In genomic region chr17:19237139-19237388, GRCh38 we compare ENCODE assay signal across 8 cellular contexts. TPM values are rescaled to one million over a fixed set of nuclear protein-coding genes. Genes with fewer than 3 reads are reported as not detected.
DNase-seq lines count a peak whose midpoint lies in the region; ATAC-seq and TF ChIP-seq lines count a peak whose summit lies in the region.
"Not testable (repeated sequence)": the region's sequence is repeated elsewhere in the genome, so short reads cannot be mapped to it uniquely, and the experiment has no call there.

EPN2 (plus strand) TSS chr17:19237366; CDS start chr17:19283120, 45,754 bp downstream.

- peak within 1 kb of the TSS; percentile 91 for H3K27ac Mint-ChIP-seq in memory B cell

- H3K36me3 ChIP-seq in DND-41 (ENCODE audit: insufficient read depth, low read length); skeletal muscle tissue (ENCODE audit: control insufficient read depth in 3 of 3, insufficient read depth in 3 of 3, low read length in 3 of 3); tibial artery: not testable (repeated sequence)

- not testable (repeated sequence) for H3K4me2 ChIP-seq in DND-41 (ENCODE audit: insufficient read depth, low read length)

- H3K9me3 ChIP-seq in DND-41 (ENCODE audit: insufficient read depth, low read length, severe bottlenecking); skeletal muscle tissue (ENCODE audit: control insufficient read depth in 3 of 3, low read length in 3 of 3); tibial artery: not testable (repeated sequence)

- H3K27me3 Mint-ChIP-seq in memory B cell, result not testable (repeated sequence)

- not testable (repeated sequence) for TF ChIP-seq CTCF in DND-41 (IDR thresholded peaks at IDR 0.05; ENCODE audit: borderline replicate concordance, extremely low read depth, low read length, poor library complexity, severe bottlenecking); astrocyte of the spinal cord (IDR thresholded peaks at IDR 0.05; ENCODE audit: low read depth, low read length); foreskin fibroblast (IDR thresholded peaks at IDR 0.05; ENCODE audit: low read depth, low read length); tibial artery (IDR thresholded peaks at IDR 0.05)

- not testable (repeated sequence) for H3K9ac ChIP-seq in DND-41 (ENCODE audit: low read depth, low read length)
- H3K9ac ChIP-seq in skeletal muscle tissue (ENCODE audit: low read depth in 1 of 3, low read length in 3 of 3), result peak within 1 kb of the TSS; percentile 91 to 94 (median 91)

- not testable (repeated sequence) for H3K27ac ChIP-seq in DND-41 (ENCODE audit: low read length)
- H3K27ac ChIP-seq in skeletal muscle tissue (ENCODE audit: low read depth, low read length), result peak within 1 kb of the TSS; percentile 73
- H3K27ac ChIP-seq in tibial artery, result peak within 1 kb of the TSS; percentile 83 to 93

- ATAC-seq in DND-41 (ENCODE audit: insufficient read depth, low read depth), result peak; percentile 66; the same call in 2 of the 3 replicates
- ATAC-seq in memory B cell (ENCODE audit: low read depth), result not testable (repeated sequence)

- not testable (repeated sequence) for H3K4me1 ChIP-seq in DND-41 (ENCODE audit: insufficient read depth, low read length)
- H3K4me1 ChIP-seq in skeletal muscle tissue (ENCODE audit: control insufficient read depth in 3 of 3, insufficient read depth in 3 of 3, low read length in 3 of 3), result peaks cover 7 to 11% (median 9%) of the 10 kb centered on the region in 3 donors
- peaks cover 0 to 39% (median 12%) of the 10 kb centered on the region in 4 donors for H3K4me1 ChIP-seq in tibial artery

- not testable (repeated sequence) for H3K36me3 Mint-ChIP-seq in memory B cell

- H2AFZ ChIP-seq in DND-41 (ENCODE audit: low read depth, low read length), result not testable (repeated sequence)

- H3K4me3 ChIP-seq in DND-41 (ENCODE audit: low read depth in 1 of 2, low read length in 2 of 2), result not testable (repeated sequence)
- H3K4me3 ChIP-seq in Jurkat, Clone E6-1 (ENCODE audit: low read length), result peak within 1 kb of the TSS; percentile 77
- H3K4me3 ChIP-seq in astrocyte of the spinal cord (ENCODE audit: low read depth, low read length) (peak within 1 kb of the TSS; percentile 85), foreskin fibroblast (ENCODE audit: low read depth in 1 of 2, low read length in 2 of 2) (peak within 1 kb of the TSS; percentile 90 to 98), skeletal muscle tissue (ENCODE audit: low read length in 3 of 3) (peak within 1 kb of the TSS; percentile 86 to 94 (median 93)), tibial artery (peak within 1 kb of the TSS; percentile 76 to 86)

- in situ Hi-C loops in astrocyte of the spinal cord (cut with HindIII; ENCODE audit: low sequenced_read_pairs), result not testable (repeated sequence)

- H3K4me3 Mint-ChIP-seq in memory B cell, result peak within 1 kb of the TSS; percentile 92

- H3K27me3 ChIP-seq in DND-41 (ENCODE audit: insufficient read depth, low read length, poor library complexity); skeletal muscle tissue (ENCODE audit: control insufficient read depth in 3 of 3, insufficient read depth in 3 of 3, low read length in 3 of 3); tibial artery: not testable (repeated sequence)

- DNase-seq in DND-41; Jurkat, Clone E6-1 (ENCODE audit: low read depth, low spot score); astrocyte of the spinal cord (ENCODE audit: low read depth, low spot score): not testable (repeated sequence)
- DNase-seq in activated CD4-positive, alpha-beta T cell treated with anti-CD3 and anti-CD28 coated beads for 4 hours, result peak; percentile 54 to 67
- DNase-seq in foreskin fibroblast, result peak; percentile 57 to 86
- DNase-seq in memory B cell (ENCODE audit: low spot score in 2 of 2), result peak in 1 of 2 donors; percentile 68
- DNase-seq in tibial artery, result peak; percentile 32 to 78

- H3K79me2 ChIP-seq in DND-41 (ENCODE audit: insufficient read depth, low read length), result not testable (repeated sequence)

- H3K9me3 Mint-ChIP-seq in memory B cell, result not testable (repeated sequence)

- not testable (repeated sequence) for H3K4me1 Mint-ChIP-seq in memory B cell

- H4K20me1 ChIP-seq in DND-41 (ENCODE audit: insufficient read depth, low read length), result not testable (repeated sequence)

- intact Hi-C loops in tibial artery (cut with DNase I; ENCODE audit: low total_unique reads), result not testable (repeated sequence)

RNA-seq across cellular contexts. Expression of gene EPN2, which starts in this region (rescaled TPM):
- polyA plus RNA-seq in Jurkat, Clone E6-1 (2012; ENCODE audit: insufficient read depth, insufficient read length), result 11.4 TPM
- 18.3 TPM for total RNA-seq in skeletal muscle tissue
